Comparison of ENCODE assay signal across 18 cellular contexts in the genomic region with DNA sequence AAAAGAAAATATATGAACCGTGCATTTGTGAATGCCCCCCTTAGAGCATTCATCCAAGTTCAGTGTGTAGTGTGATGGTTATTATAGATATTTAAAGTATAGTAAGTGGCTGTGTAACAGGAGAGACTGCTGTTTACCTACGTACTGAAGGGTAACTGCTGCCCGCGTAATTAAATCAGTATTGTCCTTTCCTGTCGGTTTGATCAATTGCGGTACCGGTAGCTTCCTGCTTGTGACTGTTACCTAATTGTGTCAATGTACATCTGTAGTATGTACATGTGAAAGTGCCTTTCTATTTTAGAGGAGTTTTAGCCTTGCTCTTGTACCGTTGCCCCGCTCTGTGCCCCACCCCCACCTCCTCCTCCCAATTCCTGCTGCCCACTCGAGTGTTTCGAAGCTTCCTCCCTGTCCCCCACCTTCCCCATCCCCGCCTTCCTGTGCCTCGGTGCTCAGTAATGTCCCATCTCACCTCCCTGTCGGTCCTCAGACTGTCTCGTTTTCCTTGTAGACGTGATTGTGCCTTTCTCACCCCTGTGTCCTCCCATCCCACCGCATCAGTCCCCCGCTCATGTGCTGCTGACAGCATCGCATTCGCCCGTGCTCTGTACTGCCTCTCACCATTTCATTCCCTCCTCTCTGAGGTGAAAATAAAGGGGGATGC.
A peak's percentile ranks its signal among the peaks of the same experiment; 100 is the strongest.
DNase-seq lines count a peak whose midpoint lies in the region; ATAC-seq and TF ChIP-seq lines count a peak whose summit lies in the region.
"Had no signal": no experiment of that assay in that cellular context is flagged by ENCODE, and none has a peak within 500 bp of the region (broad histone marks: within the 10 kb centered on the region; RNA-seq: fewer than 3 reads in every experiment).

No MANE protein-coding gene starts in this region.

- TF ChIP-seq CTCF in stomach (IDR thresholded peaks at IDR 0.05), result no peak

- intact Hi-C loops in left cardiac atrium (cut with DNase I) (no loop called here), stomach (cut with DNase I; ENCODE audit: low total_unique reads) (no loop called here)

- peak overlapping the region; percentile 54 for H3K27ac ChIP-seq in caudate nucleus (ENCODE audit: low read depth, low read length)
- H3K27ac ChIP-seq in stomach, result no peak overlapping the region
- H3K27ac ChIP-seq: hepatocyte, pancreas, RWPE1, transverse colon had no signal

- no peaks in the 10 kb centered on the region for H3K4me1 ChIP-seq in stomach
- H3K4me1 ChIP-seq: pancreas, transverse colon had no signal

- no peak for ATAC-seq in left cardiac atrium
- no peak for ATAC-seq in GM19328 (IDR thresholded peaks at IDR 0.05; ENCODE audit: unreplicated experiment)
- ATAC-seq: esophagus mucosa, pancreas had no signal

- no peaks in the 10 kb centered on the region for H3K27me3 ChIP-seq in stomach
- H3K27me3 ChIP-seq: hepatocyte, pancreas, transverse colon had no signal

- H3K36me3 ChIP-seq in stomach, result peaks cover 4 to 28% (median 19%) of the 10 kb centered on the region in 4 donors
- H3K36me3 ChIP-seq: transverse colon had no signal

- 66 to 77% (median 71%) methylated on average over 21 of the region's 21 CpGs for WGBS in stomach, 5 donors

- DNase-seq in SHP77 (lab: John Stamatoyannopoulos, UW) (peak; percentile 3 to 33), SHP77 treated with DMSO at 0.1 percent for 48 hours (lab: John Stamatoyannopoulos, UW) (no peak), NCI-H2227 treated with DMSO at 0.1 percent for 48 hours (lab: John Stamatoyannopoulos, UW) (peak; percentile 23), caudate nucleus (lab: John Stamatoyannopoulos, UW) (peak in 19 of 61 donors; percentile 3 to 64 (median 18)), putamen (ENCODE audit: low spot score) (peak; percentile 8), left cardiac atrium (no peak), stomach (no peak)
- DNase-seq: activated CD4-positive, alpha-beta T cell treated with anti-CD3 and anti-CD28 coated beads, Interleukin-2, amount 50 U/mL, for 48 hours; activated naive CD4-positive, alpha-beta T cell treated with anti-CD3 and anti-CD28 coated beads, Interleukin-2, amount 50 U/mL, for 16 hours; mesendoderm; NCI-H510A; pancreas; stimulated activated CD4-positive, alpha-beta T cell treated with anti-CD3 and anti-CD28 coated beads, Interleukin-12 subunit alpha, Interleukin-12 subunit beta, amount 100 ng/mL, for 4 hours; transverse colon had no signal

- no peak for TF ChIP-seq EP300 in stomach (IDR thresholded peaks at IDR 0.05)

- H3K4me3 ChIP-seq in stomach, result no peak overlapping the region
- H3K4me3 ChIP-seq: hepatocyte, pancreas, transverse colon had no signal

- H3K9me3 ChIP-seq in stomach, result no peaks in the 10 kb centered on the region
- H3K9me3 ChIP-seq: pancreas, transverse colon had no signal

- no peak for TF ChIP-seq POLR2A in stomach (IDR thresholded peaks at IDR 0.05)

Comparison
In these comparisons a context has a peak if more than half of its experiments do, and no peak if none do; other contexts are left out.
1. DNase-seq: peak in SHP77 (2 of 2), NCI-H2227 treated with DMSO at 0.1 percent for 48 hours (single experiment) and putamen (single experiment); none in SHP77 treated with DMSO at 0.1 percent for 48 hours (single experiment), left cardiac atrium (single experiment) and stomach (single experiment).